ENCODE assay signal across 11 cellular contexts in genomic region chr3:46114324-46114988, GRCh38.
DNase-seq lines count a peak whose midpoint lies in the region; FAIRE-seq and TF ChIP-seq lines count a peak whose summit lies in the region.
"Had no signal": no experiment of that assay in that cellular context is flagged by ENCODE, and none has a peak within 500 bp of the region (broad histone marks: within the 10 kb centered on the region; RNA-seq: fewer than 3 reads in every experiment).

No MANE protein-coding gene starts in this region.

- no peak overlapping the region for H3K18ac ChIP-seq in mesendoderm (ENCODE audit: low read length)

- in situ Hi-C loops in ACHN (cut with HindIII; ENCODE audit: low pct_ligation_motif_present, low pct_unique_long_range_greater_than_20kb, low sequenced_read_pairs) = no loop called here

- H2BK5ac ChIP-seq in mesendoderm (ENCODE audit: low read length) = no peak overlapping the region

- no peaks in the 10 kb centered on the region for H3K27me3 Mint-ChIP-seq in activated naive CD4-positive, alpha-beta T cell treated with anti-CD3 and anti-CD28 coated beads for 36 hours (ENCODE audit: low read depth)

- CTCF ChIA-PET in activated naive CD4-positive, alpha-beta T cell treated with anti-CD3 and anti-CD28 coated beads for 36 hours (lab: Charles Lee) = no interaction called here

- no peak overlapping the region for H3K4me2 ChIP-seq in mesendoderm (ENCODE audit: low read length)

- H2BK120ac ChIP-seq in mesendoderm (ENCODE audit: low read depth, low read length) = no peak overlapping the region

- no peak overlapping the region for H2AK5ac ChIP-seq in mesendoderm (ENCODE audit: low read length)

- H3K4me1 ChIP-seq in mesendoderm (ENCODE audit: control insufficient read depth, low read depth, low read length) = peaks cover 3% of the 10 kb centered on the region

- H3K23ac ChIP-seq in mesendoderm (ENCODE audit: low read length) = no peak overlapping the region

- peak; percentile 40 for DNase-seq in ACHN
- no peak for DNase-seq in HL-60 (ENCODE audit: low read depth in 1 of 2, low spot score in 1 of 2)
- peak; percentile 92 for DNase-seq in bronchial epithelial cell (ENCODE audit: low read depth)
- peak; percentile 86 for DNase-seq in mesendoderm
- no peak for DNase-seq in activated CD4-positive, CD25-positive, alpha-beta regulatory T cell treated with anti-CD3 and anti-CD28 coated beads, Interleukin-2, amount 50 U/mL, for 72 hours
- DNase-seq in NCI-H2227 (lab: John Stamatoyannopoulos, UW; ENCODE audit: unreplicated experiment) = no peak
- no peak for DNase-seq in activated naive CD4-positive, alpha-beta T cell treated with anti-CD3 and anti-CD28 coated beads for 36 hours
- no peak for DNase-seq in NCI-H146 treated with DMSO at 0.1 percent for 48 hours (lab: John Stamatoyannopoulos, UW; ENCODE audit: unreplicated experiment)
- DNase-seq: DMS53; stimulated activated CD4-positive, alpha-beta T cell treated with anti-CD3 and anti-CD28 coated beads, Interleukin-2, amount 100 ng/mL, for 24 hours had no signal

- no peaks in the 10 kb centered on the region for H3K36me3 Mint-ChIP-seq in activated naive CD4-positive, alpha-beta T cell treated with anti-CD3 and anti-CD28 coated beads for 36 hours (ENCODE audit: low read depth)

- no peak overlapping the region for H3K9ac ChIP-seq in mesendoderm (ENCODE audit: low read length)

- no peaks in the 10 kb centered on the region for H3K9me3 Mint-ChIP-seq in activated naive CD4-positive, alpha-beta T cell treated with anti-CD3 and anti-CD28 coated beads for 36 hours

- H3K4ac ChIP-seq in mesendoderm (ENCODE audit: low read depth, low read length) = no peak overlapping the region

- no peak overlapping the region for H3K27ac Mint-ChIP-seq in activated naive CD4-positive, alpha-beta T cell treated with anti-CD3 and anti-CD28 coated beads for 36 hours

- H3K4me1 Mint-ChIP-seq in activated naive CD4-positive, alpha-beta T cell treated with anti-CD3 and anti-CD28 coated beads for 36 hours (ENCODE audit: low read depth) = peaks cover 4% of the 10 kb centered on the region

- H3K56ac ChIP-seq in mesendoderm (ENCODE audit: low read length) = no peak overlapping the region

- H2BK15ac ChIP-seq in mesendoderm (replicated peaks; ENCODE audit: low read depth) = no peak overlapping the region

- H4K5ac ChIP-seq in mesendoderm (ENCODE audit: low read length) = no peak overlapping the region

- no peak overlapping the region for H3K4me3 ChIP-seq in HL-60 (replicated peaks; ENCODE audit: insufficient read depth, low read length)
- H3K4me3 ChIP-seq in bronchial epithelial cell (ENCODE audit: low read depth, low read length) = no peak overlapping the region
- no peak overlapping the region for H3K4me3 ChIP-seq in mesendoderm (ENCODE audit: low read length)

- H3K36me3 ChIP-seq in bronchial epithelial cell (ENCODE audit: control insufficient read depth, insufficient read depth, low read length) = no peaks in the 10 kb centered on the region
- H3K36me3 ChIP-seq in mesendoderm (ENCODE audit: control insufficient read depth, insufficient read depth, low read length) = no peaks in the 10 kb centered on the region

- no peak for FAIRE-seq in bronchial epithelial cell (lab: Jason Lieb, UNC)

- H3K27ac ChIP-seq in HL-60 (replicated peaks) (peak overlapping the region; percentile 23), mesendoderm (ENCODE audit: low read depth, low read length) (no peak overlapping the region)

- WGBS in mesendoderm (ENCODE audit: extremely low coverage, insufficient coverage, low lambda C conversion rate) = no CpG with 5 or more reads among the region's 1 CpG

- H4K8ac ChIP-seq in mesendoderm (ENCODE audit: low read depth, low read length) = no peak overlapping the region

- intact Hi-C loops in activated naive CD4-positive, alpha-beta T cell treated with anti-CD3 and anti-CD28 coated beads for 36 hours (cut with micrococcal nuclease) = no loop called here

- no peaks in the 10 kb centered on the region for H3K27me3 ChIP-seq in HL-60 (ENCODE audit: insufficient read depth, poor library complexity, severe bottlenecking)
- no peaks in the 10 kb centered on the region for H3K27me3 ChIP-seq in bronchial epithelial cell (ENCODE audit: control insufficient read depth, insufficient read depth, low read length)
- H3K27me3 ChIP-seq in mesendoderm (ENCODE audit: insufficient read depth, low read length, poor library complexity) = no peaks in the 10 kb centered on the region

- TF ChIP-seq CTCF in HL-60 (IDR thresholded peaks at IDR 0.05; ENCODE audit: insufficient read depth, low read length) = no peak
- no peak for TF ChIP-seq CTCF in bronchial epithelial cell (IDR thresholded peaks at IDR 0.05; ENCODE audit: insufficient read depth, low read length, severe bottlenecking)

- H3K4me3 Mint-ChIP-seq in activated naive CD4-positive, alpha-beta T cell treated with anti-CD3 and anti-CD28 coated beads for 36 hours = no peak overlapping the region
- H3K4me3 Mint-ChIP-seq: T-helper 1 cell treated with Interleukin-12 subunit alpha and Interleukin-12 subunit beta and Interleukin-4 antibody, amounts not matched to agents 30 μg/mL and 1 μg/mL, for 36 hours had no signal

- no peaks in the 10 kb centered on the region for H3K79me2 ChIP-seq in mesendoderm (ENCODE audit: control insufficient read depth, insufficient read depth, low read length)

- H3K79me1 ChIP-seq in mesendoderm (ENCODE audit: low read length) = no peaks in the 10 kb centered on the region

Comparison
In these comparisons a context has a peak if more than half of its experiments do, and no peak if none do; other contexts are left out.
1. DNase-seq: peak in ACHN (single experiment), bronchial epithelial cell (single experiment) and mesendoderm (single experiment); none in HL-60 (0 of 2), activated CD4-positive, CD25-positive, alpha-beta regulatory T cell treated with anti-CD3 and anti-CD28 coated beads, Interleukin-2, amount 50 U/mL, for 72 hours (single experiment), NCI-H2227 (single experiment), activated naive CD4-positive, alpha-beta T cell treated with anti-CD3 and anti-CD28 coated beads for 36 hours (single experiment) and NCI-H146 treated with DMSO at 0.1 percent for 48 hours (single experiment).